ENCODE assay signal across 8 cellular contexts in the genomic region with DNA sequence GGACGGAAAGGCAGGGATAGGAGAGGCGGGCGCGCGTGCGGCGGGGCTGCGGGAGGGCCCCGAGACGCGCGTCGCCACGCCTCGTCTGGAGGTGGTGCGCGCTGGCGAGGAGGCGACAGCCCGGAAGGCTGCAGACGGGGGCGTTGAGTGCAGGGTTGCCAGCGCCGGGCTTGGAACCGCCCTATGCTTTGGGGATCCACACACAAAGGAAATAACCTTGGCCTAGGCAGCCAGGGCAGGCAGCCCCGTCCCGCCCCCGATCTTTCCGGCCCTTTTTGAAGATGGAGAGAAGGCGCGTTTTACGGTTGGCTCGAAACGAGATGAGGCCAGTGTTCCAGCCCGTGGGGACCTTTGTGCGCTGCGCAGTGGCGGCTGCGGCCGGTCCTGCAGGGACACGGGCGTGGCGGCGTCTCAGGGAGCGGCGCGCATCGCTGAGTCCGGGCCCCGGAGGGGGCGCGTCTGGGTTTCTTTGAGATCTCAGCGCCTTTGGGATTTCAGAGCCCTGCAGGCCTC. TPM values are rescaled to one million over a fixed set of nuclear protein-coding genes. Genes with fewer than 3 reads are reported as not detected.
DNase-seq lines count a peak whose midpoint lies in the region; ATAC-seq and TF ChIP-seq lines count a peak whose summit lies in the region.

No MANE protein-coding gene starts in this region.

- under 1% methylated on average over 31 of the region's 53 CpGs for WGBS in esophagus muscularis mucosa

- DNase-seq in AG04449 (ENCODE audit: low read depth, low spot score) (no peak), NOMO-1 (lab: John Stamatoyannopoulos, UW; ENCODE audit: unreplicated experiment in 2 of 2) (peak; percentile 54 to 70), esophagus muscularis mucosa (ENCODE audit: extremely low spot score) (no peak), naive B cell (peak; percentile 66)
- DNase-seq in activated T-cell treated with anti-CD3 and anti-CD28 coated beads, Interleukin-2, amount 50 U/mL, for 1 hour: peak; percentile 74
- DNase-seq in stimulated activated naive CD4-positive, alpha-beta T cell treated with Interleukin-2 at 50 U/mL for 16 hours (lab: John Stamatoyannopoulos, UW): peak; percentile 68

- H3K4me3 ChIP-seq in AG04449 (ENCODE audit: low read depth, low read length) (peak overlapping the region; percentile 63), esophagus muscularis mucosa (peak overlapping the region; percentile 59 to 63 (median 61))

- H3K4me1 Mint-ChIP-seq in naive B cell: peaks cover 22 to 31% (median 28%) of the 10 kb centered on the region in 3 donors

- H3K9me3 Mint-ChIP-seq in naive B cell: no peaks in the 10 kb centered on the region

- H3K27ac Mint-ChIP-seq in naive B cell: peak overlapping the region; percentile 28 to 96 (median 89)

- POLR2A ChIA-PET in AG04449 (lab: Yijun Ruan, JAX): no interaction called here

- intact Hi-C loops in esophagus muscularis mucosa (cut with DNase I): no loop called here

- TF ChIP-seq POLR2A in esophagus muscularis mucosa (IDR thresholded peaks at IDR 0.05; ENCODE audit: low read depth): no peak

- H3K27me3 ChIP-seq in esophagus muscularis mucosa: no peaks in the 10 kb centered on the region

- H3K36me3 Mint-ChIP-seq in naive B cell: no peaks in the 10 kb centered on the region

- CTCF ChIA-PET in AG04449 (lab: Yijun Ruan, JAX): interaction anchor here (1.0 to 1.4 kb wide), 2 partner anchors 11 to 25 kb away, joined by 3 read pairs; no protein-coding TSS in a partner anchor

- peak; percentile 67 for ATAC-seq in GM18867 (IDR thresholded peaks at IDR 0.05; ENCODE audit: unreplicated experiment)
- ATAC-seq in HG03108 (IDR thresholded peaks at IDR 0.05; ENCODE audit: unreplicated experiment): peak; percentile 60
- peak; percentile 78 to 83 for ATAC-seq in naive B cell (ENCODE audit: low read depth in 2 of 2)

- H3K4me1 ChIP-seq in esophagus muscularis mucosa: peaks cover 19 to 27% (median 24%) of the 10 kb centered on the region in 4 donors

- H3K4me3 Mint-ChIP-seq in naive B cell: peak overlapping the region; percentile 79 to 96 (median 93)

- H3K36me3 ChIP-seq in esophagus muscularis mucosa: no peaks in the 10 kb centered on the region

- H3K27ac ChIP-seq in esophagus muscularis mucosa (replicated peaks in 1 of 4): peak overlapping the region in 1 of 4 donors; percentile 24

- TF ChIP-seq EP300 in esophagus muscularis mucosa (IDR thresholded peaks at IDR 0.05): no peak

- H3K27me3 Mint-ChIP-seq in naive B cell: peaks cover 28 to 37% (median 33%) of the 10 kb centered on the region in 3 donors

- H3K9me3 ChIP-seq in esophagus muscularis mucosa: no peaks in the 10 kb centered on the region

- TF ChIP-seq CTCF in AG04449 (IDR thresholded peaks at IDR 0.05; ENCODE audit: insufficient read depth, low read length, missing control alignments) (no peak), esophagus muscularis mucosa (IDR thresholded peaks at IDR 0.05) (no peak)

RNA-seq across cellular contexts. Expression of a gene that starts 50.8 kb away (rescaled TPM):
- 10 to 100 TPM; 28.3 to 36.9 (median 30.4) TPM for total RNA-seq in esophagus muscularis mucosa
- 1 to 10 TPM in 5 of 6 donors, not detected in 1; 1.3 to 4.6 (median 2.6) TPM for polyA plus RNA-seq in naive B cell (ENCODE audit: low read depth in 6 of 6)

Comparison
In these comparisons a context has a peak if more than half of its experiments do, and no peak if none do; other contexts are left out.
1. DNase-seq: peak in NOMO-1 (2 of 2), activated T-cell treated with anti-CD3 and anti-CD28 coated beads, Interleukin-2, amount 50 U/mL, for 1 hour (single experiment), naive B cell (single experiment) and stimulated activated naive CD4-positive, alpha-beta T cell treated with Interleukin-2 at 50 U/mL for 16 hours (single experiment); none in AG04449 (single experiment) and esophagus muscularis mucosa (single experiment).
2. Peak in every context shown above with its lines, with median percentiles within 50 percentile points of each other: ATAC-seq.